In the genomic region with DNA sequence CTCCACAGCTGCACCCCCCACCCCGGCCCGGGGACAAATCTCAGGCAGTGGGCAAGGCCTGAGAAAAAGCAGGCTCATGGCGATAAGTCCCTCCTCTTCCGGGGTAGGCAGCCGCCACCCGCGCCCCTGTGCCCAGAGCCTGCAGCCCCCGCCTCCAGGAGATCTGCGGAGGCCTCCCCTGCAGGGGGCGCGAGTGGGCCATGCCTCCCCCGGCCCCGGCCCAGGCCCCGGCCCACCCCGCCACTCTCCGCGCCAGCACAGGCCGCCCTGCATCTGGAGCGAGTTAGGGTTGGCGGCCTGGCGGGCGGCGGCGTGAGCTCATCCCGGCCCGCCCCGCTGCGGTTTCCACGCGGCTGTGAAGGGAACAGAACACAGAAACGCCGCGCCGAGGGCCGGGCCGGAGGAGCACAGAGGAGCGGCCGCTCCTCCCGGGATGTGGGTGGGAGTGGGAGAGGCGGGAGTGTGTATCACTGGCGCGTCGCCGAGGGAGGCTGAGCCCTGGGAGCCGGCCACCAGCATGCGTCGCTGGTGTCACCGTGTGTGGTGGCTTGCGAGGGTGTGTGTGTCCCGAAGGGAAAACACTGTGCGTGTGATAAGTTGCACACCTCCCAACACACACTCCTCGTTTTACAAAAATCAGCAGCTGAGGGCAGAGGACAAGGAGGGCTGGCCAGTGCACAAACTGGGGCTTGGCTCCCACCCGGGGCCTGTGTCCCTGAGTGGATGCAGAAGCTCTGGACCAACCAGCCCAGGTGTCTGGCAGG, we compare ENCODE assay signal across 8 cellular contexts. TPM values are rescaled to one million over a fixed set of nuclear protein-coding genes. Genes with fewer than 3 reads are reported as not detected.
DNase-seq lines count a peak whose midpoint lies in the region; ATAC-seq and TF ChIP-seq lines count a peak whose summit lies in the region.

No MANE protein-coding gene starts in this region.

- 0% methylated on average over 5 of the region's 53 CpGs for WGBS in right lobe of liver (ENCODE audit: insufficient coverage, low coverage, low lambda C conversion rate, missing lambda C conversion rate)

- no peaks in the 10 kb centered on the region for H3K9me3 ChIP-seq in right lobe of liver

- peak overlapping the region; percentile 73 for H3K27ac Mint-ChIP-seq in activated CD4-positive, alpha-beta T cell treated with anti-CD3 and anti-CD28 coated beads, Interleukin-2, amount 10 ng/mL, durations not matched to agents 7 days and 5 days

- peak overlapping the region; percentile 58 to 66 (median 60) for H3K4me3 ChIP-seq in right lobe of liver

- peaks cover 10% of the 10 kb centered on the region for H3K4me1 Mint-ChIP-seq in activated CD4-positive, alpha-beta T cell treated with anti-CD3 and anti-CD28 coated beads, Interleukin-2, amount 10 ng/mL, durations not matched to agents 7 days and 5 days

- peaks cover 12% of the 10 kb centered on the region for H3K9me3 Mint-ChIP-seq in activated CD4-positive, alpha-beta T cell treated with anti-CD3 and anti-CD28 coated beads, Interleukin-2, amount 10 ng/mL, durations not matched to agents 7 days and 5 days

- intact Hi-C loops in right lobe of liver (cut with DNase I) = no loop called here

- H3K4me3 Mint-ChIP-seq in activated CD4-positive, alpha-beta T cell treated with anti-CD3 and anti-CD28 coated beads, Interleukin-2, amount 10 ng/mL, durations not matched to agents 7 days and 5 days = peak overlapping the region; percentile 54

- POLR2A ChIA-PET in activated CD4-positive, alpha-beta T cell treated with anti-CD3 and anti-CD28 coated beads, Interleukin-2, amount 10 ng/mL, durations not matched to agents 7 days and 5 days (lab: Charles Lee) = interaction anchor here (1.5 kb wide), 1 partner anchor 14 kb away, joined by 3 read pairs; no protein-coding TSS in a partner anchor

- H3K4me1 ChIP-seq in right lobe of liver = no peaks in the 10 kb centered on the region

- CTCF ChIA-PET in activated CD4-positive, alpha-beta T cell treated with anti-CD3 and anti-CD28 coated beads, Interleukin-2, amount 10 ng/mL, durations not matched to agents 7 days and 5 days (lab: Charles Lee) = interaction anchor here (0.6 to 1.8 kb wide), 8 partner anchors 10 to 1984 kb away, joined by 3 to 7 read pairs (median 4); a partner anchor contains a TSS

- peak; percentile 48 to 70 (median 62) for TF ChIP-seq CTCF in right lobe of liver (IDR thresholded peaks at IDR 0.05)

- H3K27ac ChIP-seq in right lobe of liver = peak overlapping the region; percentile 44 to 77 (median 50)

- ATAC-seq in right lobe of liver = peak; percentile 86 to 92 (median 88)
- ATAC-seq in HG03139 (IDR thresholded peaks at IDR 0.05; ENCODE audit: unreplicated experiment) = no peak

- H3K27me3 ChIP-seq in right lobe of liver = no peaks in the 10 kb centered on the region

- no peaks in the 10 kb centered on the region for H3K36me3 Mint-ChIP-seq in activated CD4-positive, alpha-beta T cell treated with anti-CD3 and anti-CD28 coated beads, Interleukin-2, amount 10 ng/mL, durations not matched to agents 7 days and 5 days (ENCODE audit: low read depth)

- no peak for TF ChIP-seq POLR2A in right lobe of liver (IDR thresholded peaks at IDR 0.05)

- H3K36me3 ChIP-seq in right lobe of liver = no peaks in the 10 kb centered on the region

- peak; percentile 82 for DNase-seq in EL
- peak; percentile 53 for DNase-seq in GOT3 (lab: John Stamatoyannopoulos, UW)
- peak; percentile 32 for DNase-seq in NCI-H1694 (lab: John Stamatoyannopoulos, UW)
- DNase-seq in activated CD4-positive, alpha-beta T cell treated with anti-CD3 and anti-CD28 coated beads, Interleukin-2, amount 10 ng/mL, durations not matched to agents 7 days and 5 days = peak; percentile 69
- peak; percentile 72 for DNase-seq in dedifferentiated amniotic fluid mesenchymal stem cell (ENCODE audit: extremely low spot score)
- DNase-seq in right lobe of liver = peak; percentile 83 to 89 (median 84)
- peak; percentile 72 for DNase-seq in stimulated activated CD4-positive, alpha-beta T cell treated with anti-CD3 and anti-CD28 coated beads, Interleukin-4, amount 100 ng/mL, for 24 hours

- H3K27me3 Mint-ChIP-seq in activated CD4-positive, alpha-beta T cell treated with anti-CD3 and anti-CD28 coated beads, Interleukin-2, amount 10 ng/mL, durations not matched to agents 7 days and 5 days = peaks cover 23% of the 10 kb centered on the region

RNA-seq across cellular contexts. Expression of a gene that starts 17.2 kb away (rescaled TPM):
- not detected for total RNA-seq in activated CD4-positive, alpha-beta T cell treated with anti-CD3 and anti-CD28 coated beads, Interleukin-2, amount 10 ng/mL, durations not matched to agents 7 days and 5 days
- 1 to 10 TPM in 3 of 6 experiments, under 1 TPM in 3; 0.37 to 2.0 (median 1.00) TPM for total RNA-seq in right lobe of liver

RNA-seq across cellular contexts. Expression of a gene that starts 31.5 kb away (rescaled TPM):
- not detected for total RNA-seq in activated CD4-positive, alpha-beta T cell treated with anti-CD3 and anti-CD28 coated beads, Interleukin-2, amount 10 ng/mL, durations not matched to agents 7 days and 5 days
- total RNA-seq in right lobe of liver = 10 to 100 TPM in 5 of 6 experiments, 1 to 10 TPM in 1; 6.1 to 32.5 (median 16.0) TPM

Comparison
In these comparisons a context has a peak if more than half of its experiments do, and no peak if none do; other contexts are left out.
1. DNase-seq: peak in every context shown above with its lines; median percentile 84 in right lobe of liver; 82 in EL; 72 in dedifferentiated amniotic fluid mesenchymal stem cell; 72 in stimulated activated CD4-positive, alpha-beta T cell treated with anti-CD3 and anti-CD28 coated beads, Interleukin-4, amount 100 ng/mL, for 24 hours; 69 in activated CD4-positive, alpha-beta T cell treated with anti-CD3 and anti-CD28 coated beads, Interleukin-2, amount 10 ng/mL, durations not matched to agents 7 days and 5 days; 53 in GOT3; 32 in NCI-H1694.
2. RNA of a gene that starts 31.5 kb away (total RNA-seq): 6.1 to 32.5 TPM in right lobe of liver; not detected in activated CD4-positive, alpha-beta T cell treated with anti-CD3 and anti-CD28 coated beads, Interleukin-2, amount 10 ng/mL, durations not matched to agents 7 days and 5 days; every median in the first group is over 4 times any median in the second.